Comparison of ENCODE assay signal across 22 cellular contexts in genomic region chr20:58071991-58072390, GRCh38.
"Had no signal": no experiment of that assay in that cellular context is flagged by ENCODE, and none has a peak within 500 bp of the region (broad histone marks: within the 10 kb centered on the region; RNA-seq: fewer than 3 reads in every experiment).

No MANE protein-coding gene starts in this region.

- H3K36me3 ChIP-seq: heart left ventricle, neural progenitor cell, ovary, right atrium auricular region, sigmoid colon, tibial nerve, upper lobe of right lung had no signal

- H3K27ac Mint-ChIP-seq: natural killer cell; neural progenitor cell; stimulated activated naive B cell treated with anti-CD40 and anti-IgM and Interleukin-4, amounts not matched to agents 10 μg/mL and 1 μg/mL and 100 μg/mL, for 72 hours; stimulated activated naive CD8-positive, alpha-beta T cell treated with anti-CD3 and anti-CD28 coated beads, Interleukin-15, amount 100 ng/mL, for 72 hours had no signal

- DNase-seq: effector memory CD4-positive, alpha-beta T cell; heart left ventricle; hippocampal formation; kidney glomerular epithelial cell; mucosa of descending colon; natural killer cell; nucleus accumbens; ovary; sigmoid colon; stimulated activated CD4-positive, alpha-beta T cell treated with anti-CD3 and anti-CD28 coated beads, Interleukin-2, amount 100 ng/mL, for 24 hours; stimulated activated CD4-positive, alpha-beta T cell treated with anti-CD3 and anti-CD28 coated beads, Interleukin-4, amount 100 ng/mL, for 4 hours; stimulated activated naive B cell treated with anti-CD40 and anti-IgM and Interleukin-4, amounts not matched to agents 10 μg/mL and 1 μg/mL and 100 μg/mL, for 72 hours; stimulated activated naive CD8-positive, alpha-beta T cell treated with anti-CD3 and anti-CD28 coated beads, Interleukin-15, amount 100 ng/mL, for 72 hours; testis; upper lobe of right lung had no signal

- H3K27me3 ChIP-seq: neural progenitor cell, ovary, right atrium auricular region, testis, tibial nerve, upper lobe of right lung had no signal

- H3K9me3 ChIP-seq: mucosa of descending colon, ovary, right atrium auricular region, sigmoid colon, testis, tibial nerve, upper lobe of right lung had no signal

- FAIRE-seq: endometrium, frontal cortex had no signal

- ATAC-seq: esophagus mucosa; heart left ventricle; mucosa of descending colon; natural killer cell; stimulated activated naive B cell treated with anti-CD40 and anti-IgM and Interleukin-4, amounts not matched to agents 10 μg/mL and 1 μg/mL and 100 μg/mL, for 72 hours; stimulated activated naive CD8-positive, alpha-beta T cell treated with anti-CD3 and anti-CD28 coated beads, Interleukin-15, amount 100 ng/mL, for 72 hours; upper lobe of right lung had no signal

- H3K4me3 ChIP-seq: heart left ventricle, mucosa of descending colon, neural progenitor cell, ovary, right atrium auricular region, sigmoid colon, skin epidermis, testis, tibial nerve, upper lobe of right lung had no signal

- H3K4me1 Mint-ChIP-seq: stimulated activated naive CD8-positive, alpha-beta T cell treated with anti-CD3 and anti-CD28 coated beads, Interleukin-15, amount 100 ng/mL, for 72 hours had no signal

- H3K27ac ChIP-seq: heart left ventricle, neural progenitor cell, ovary, right atrium auricular region, sigmoid colon, skin epidermis, testis, tibial nerve, upper lobe of right lung had no signal

- H3K9me3 Mint-ChIP-seq: natural killer cell; neural progenitor cell; stimulated activated naive CD8-positive, alpha-beta T cell treated with anti-CD3 and anti-CD28 coated beads, Interleukin-15, amount 100 ng/mL, for 72 hours had no signal

- H3K4me3 Mint-ChIP-seq: natural killer cell; neural progenitor cell; stimulated activated naive B cell treated with anti-CD40 and anti-IgM and Interleukin-4, amounts not matched to agents 10 μg/mL and 1 μg/mL and 100 μg/mL, for 72 hours; stimulated activated naive CD8-positive, alpha-beta T cell treated with anti-CD3 and anti-CD28 coated beads, Interleukin-15, amount 100 ng/mL, for 72 hours had no signal

- H3K36me3 Mint-ChIP-seq: natural killer cell; neural progenitor cell; stimulated activated naive B cell treated with anti-CD40 and anti-IgM and Interleukin-4, amounts not matched to agents 10 μg/mL and 1 μg/mL and 100 μg/mL, for 72 hours had no signal
